ENCODE assay signal across 22 cellular contexts in the genomic region with DNA sequence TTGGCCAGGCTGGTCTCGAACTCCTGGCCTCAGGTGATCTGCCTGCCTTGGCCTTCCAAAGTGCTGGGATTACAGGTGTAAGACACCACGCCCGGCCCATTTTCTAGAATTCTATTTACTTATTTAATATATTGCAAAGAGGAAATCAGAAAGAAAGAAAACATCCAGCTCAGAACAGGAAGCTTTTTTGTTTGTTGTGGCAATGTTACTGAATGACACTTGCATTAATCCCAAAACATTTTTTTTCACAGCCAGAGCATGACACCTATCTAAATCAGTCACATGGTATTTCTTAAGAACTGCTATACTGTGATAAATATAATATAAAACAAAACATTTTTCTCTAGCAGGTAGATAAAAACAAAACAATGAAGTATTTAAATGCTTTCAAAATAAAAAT.
"Had no signal": no experiment of that assay in that cellular context is flagged by ENCODE, and none has a peak within 500 bp of the region (broad histone marks: within the 10 kb centered on the region; RNA-seq: fewer than 3 reads in every experiment).

No MANE protein-coding gene starts in this region.

- H3K9ac ChIP-seq: SK-N-SH had no signal

- H3K9me2 ChIP-seq: SK-N-SH had no signal

- ATAC-seq: activated CD4-positive, alpha-beta T cell treated with anti-CD3 and anti-CD28 coated beads for 36 hours; activated T-helper 17 cell treated with anti-CD3 and anti-CD28 coated beads, Interleukin-2, amount 50 U/mL, for 72 hours had no signal

- H3K36me3 ChIP-seq: SJCRH30, WERI-Rb-1 had no signal

- FAIRE-seq: astrocyte had no signal

- H3K4me2 ChIP-seq: SK-N-SH had no signal

- DNase-seq: activated CD4-positive, alpha-beta memory T cell treated with anti-CD3 and anti-CD28 coated beads, Interleukin-2, amount 10 ng/mL, durations not matched to agents 7 days and 5 days; activated CD4-positive, alpha-beta T cell treated with anti-CD3 and anti-CD28 coated beads for 36 hours; activated CD4-positive, alpha-beta T cell treated with anti-CD3 and anti-CD28 coated beads, Interleukin-2, amount 50 U/mL, for 1 hour; activated gamma-delta T cell; activated naive CD4-positive, alpha-beta T cell treated with anti-CD3 and anti-CD28 coated beads for 36 hours; activated T-cell treated with anti-CD3 and anti-CD28 coated beads for 4 hours; activated T-cell treated with anti-CD3 and anti-CD28 coated beads, Interleukin-2, amount 50 U/mL, for 48 hours; amygdala; Karpas-422; NCI-H1105 treated with DMSO at 0.1 percent for 48 hours; NCI-H1436 treated with DMSO at 0.1 percent for 48 hours; NCI-H187; NCI-H345; NCI-H510A treated with DMSO at 0.1 percent for 48 hours; NCI-H69; Right ventricle myocardium superior; SJCRH30; SK-N-SH; T-helper 1 cell; WERI-Rb-1 had no signal

- H3K27me3 ChIP-seq: SJCRH30 had no signal

- H3K27ac ChIP-seq: WERI-Rb-1 had no signal

- H3K9me3 ChIP-seq: SJCRH30, SK-N-SH had no signal
